ENCODE assay signal across 9 cellular contexts in the genomic region with DNA sequence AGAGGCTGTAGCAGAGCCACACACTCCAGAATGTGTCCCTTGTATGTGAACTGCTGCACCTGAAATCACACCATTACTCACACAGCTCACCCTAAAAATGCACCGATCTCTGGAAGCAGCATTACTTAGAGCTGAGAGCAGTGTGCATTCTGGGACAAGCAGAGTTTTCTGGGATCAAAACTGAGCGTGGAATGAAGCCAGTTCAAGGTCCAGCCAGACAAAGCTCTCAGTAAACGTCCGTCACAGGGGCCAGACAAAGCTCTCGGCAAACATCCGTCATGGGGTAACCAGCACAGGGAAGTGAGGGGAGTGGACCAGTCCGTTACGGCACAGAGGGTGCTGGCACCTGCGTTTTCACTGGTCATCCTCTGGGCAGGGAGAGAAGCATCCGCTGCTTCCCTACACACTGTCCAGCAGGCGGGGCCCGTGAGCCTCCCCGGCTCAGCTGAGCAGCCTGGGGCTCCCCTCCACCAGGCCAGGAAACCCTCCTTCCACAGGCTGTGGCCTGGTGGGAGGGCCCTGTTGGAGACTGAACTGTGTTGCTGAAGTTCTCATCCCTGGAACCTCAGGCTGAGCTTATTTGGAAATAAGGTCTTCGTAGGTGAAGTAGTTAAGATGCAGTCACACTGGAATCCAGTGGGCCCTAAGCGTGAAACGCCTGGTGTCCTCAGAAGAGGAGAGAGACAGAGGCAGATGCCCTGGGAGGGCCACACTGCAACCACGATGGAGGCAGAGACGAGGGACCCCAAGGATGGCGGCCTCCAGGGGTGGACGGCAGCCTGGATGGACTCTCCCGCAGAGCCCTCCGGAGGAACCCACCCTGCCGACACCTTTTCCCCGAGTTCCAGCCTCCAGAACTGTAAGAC.
DNase-seq lines count a peak whose midpoint lies in the region; ATAC-seq and TF ChIP-seq lines count a peak whose summit lies in the region.
"Had no signal": no experiment of that assay in that cellular context is flagged by ENCODE, and none has a peak within 500 bp of the region (broad histone marks: within the 10 kb centered on the region; RNA-seq: fewer than 3 reads in every experiment).

No MANE protein-coding gene starts in this region.

- H3K36me3 Mint-ChIP-seq in endodermal cell (ENCODE audit: low read depth) = no peaks in the 10 kb centered on the region

- H3K27me3 ChIP-seq in endodermal cell (ENCODE audit: control insufficient read depth, insufficient read depth, low read length, poor library complexity, severe bottlenecking) = no peaks in the 10 kb centered on the region

- H3K27ac ChIP-seq in endodermal cell (ENCODE audit: low read depth, low read length) = no peak overlapping the region

- DNase-seq in GM10248 (ENCODE audit: extremely low spot score) = peak; percentile 7
- peak; percentile 49 for DNase-seq in NB4 (ENCODE audit: low read depth)
- peak; percentile 82 for DNase-seq in endodermal cell
- peak in 7 of 10 donors; percentile 46 to 92 (median 69) for DNase-seq in posterior cingulate gyrus
- no peak for DNase-seq in NCI-H2227 (lab: John Stamatoyannopoulos, UW; ENCODE audit: unreplicated experiment)
- no peak for DNase-seq in NCI-H524 treated with DMSO at 0.1 percent for 48 hours (lab: John Stamatoyannopoulos, UW)
- DNase-seq: NCI-H1105 treated with DMSO at 0.1 percent for 48 hours had no signal

- no peaks in the 10 kb centered on the region for H3K4me1 ChIP-seq in endodermal cell (ENCODE audit: control insufficient read depth, insufficient read depth, low read length)

- no peak overlapping the region for H3K27ac Mint-ChIP-seq in endodermal cell

- H3K4me1 Mint-ChIP-seq in endodermal cell = no peaks in the 10 kb centered on the region

- no peak for TF ChIP-seq POLR2A in NB4 (IDR thresholded peaks at IDR 0.05; ENCODE audit: extremely low read depth, insufficient read length)

- no peak for ATAC-seq in GM18873 (IDR thresholded peaks at IDR 0.05; ENCODE audit: low FRiP score, unreplicated experiment)
- ATAC-seq in GM21390 (IDR thresholded peaks at IDR 0.05; ENCODE audit: unreplicated experiment) = no peak

- POLR2A ChIA-PET in GM10248 (lab: Yijun Ruan, JAX) = no interaction called here

- TF ChIP-seq CTCF in GM10248 (IDR thresholded peaks at IDR 0.05; ENCODE audit: control extremely low read depth, extremely low read depth, low read depth, missing control alignments) (peak; percentile 20), NB4 (IDR thresholded peaks at IDR 0.05; ENCODE audit: low read depth, low read length) (peak; percentile 59), endodermal cell (conservative IDR thresholded peaks at IDR 0.05) (peak; percentile 83)

- no peaks in the 10 kb centered on the region for H3K9me3 ChIP-seq in endodermal cell (ENCODE audit: control insufficient read depth, low read length)

- no peaks in the 10 kb centered on the region for H3K9me3 Mint-ChIP-seq in endodermal cell

- H3K27me3 Mint-ChIP-seq in endodermal cell (ENCODE audit: insufficient read depth) = no peaks in the 10 kb centered on the region

- H3K4me3 ChIP-seq in NB4 (ENCODE audit: low read depth, low read length) = no peak overlapping the region
- H3K4me3 ChIP-seq in endodermal cell (ENCODE audit: low read length) = no peak overlapping the region

- 79 to 89% methylated on average over 11 to 24 of the region's 24 CpGs for WGBS in endodermal cell (ENCODE audit: insufficient coverage in 1 of 2, insufficient read length in 1 of 2), 2 experiments

- no peak overlapping the region for H3K4me3 Mint-ChIP-seq in endodermal cell

- CTCF ChIA-PET in GM10248 (lab: Yijun Ruan, JAX) = interaction anchor here (1.2 to 1.4 kb wide), 2 partner anchors 8 to 37 kb away, joined by 3 to 4 read pairs; no protein-coding TSS in a partner anchor

- no peak overlapping the region for H3K9ac ChIP-seq in endodermal cell (ENCODE audit: extremely low read depth, low read length, poor library complexity, severe bottlenecking)

- intact Hi-C loops in posterior cingulate gyrus (cut with DNase I) = no loop called here

- H3K36me3 ChIP-seq in endodermal cell (ENCODE audit: control insufficient read depth, insufficient read depth, low read length) = no peaks in the 10 kb centered on the region

Comparison
In these comparisons a context has a peak if more than half of its experiments do, and no peak if none do; other contexts are left out.
1. DNase-seq: peak in GM10248 (single experiment), NB4 (single experiment), endodermal cell (single experiment) and posterior cingulate gyrus (7 of 10); none in NCI-H2227 (single experiment) and NCI-H524 treated with DMSO at 0.1 percent for 48 hours (single experiment).
2. CTCF ChIP-seq: peak in every context shown above with its lines; median percentile 83 in endodermal cell; 59 in NB4; 20 in GM10248.